Comparison of ENCODE assay signal across 8 cellular contexts in genomic region chrX:129759576-129760061, GRCh38. TPM values are rescaled to one million over a fixed set of nuclear protein-coding genes. Genes with fewer than 3 reads are reported as not detected.
DNase-seq lines count a peak whose midpoint lies in the region; ATAC-seq and TF ChIP-seq lines count a peak whose summit lies in the region.

No MANE protein-coding gene starts in this region.

- H3K4me1 ChIP-seq in spleen, result peaks cover 6 to 68% (median 52%) of the 10 kb centered on the region in 6 donors

- DNase-seq in ELR (ENCODE audit: low read depth) (peak; percentile 82), globus pallidus (ENCODE audit: low spot score) (peak; percentile 72), spleen (peak; percentile 85), SK-N-DZ (ENCODE audit: low spot score) (no peak), cortex of kidney (lab: John Stamatoyannopoulos, UW) (no peak), WTC11 (ENCODE audit: low spot score) (no peak)
- peak; percentile 52 for DNase-seq in activated T-helper 2 cell treated with anti-CD3 and anti-CD28 coated beads, Interferon-gamma antibody, Interleukin-2, Interleukin-4, amounts not matched to agents 10 μg/mL and 5 μg/mL and 100 μg/mL, durations not matched to agents 14 hours and 24 hours and 36 hours (ENCODE audit: low spot score)

- H3K4me3 ChIP-seq in spleen, result peak overlapping the region in 1 of 8 donors; percentile 38

- WGBS in spleen, 5 donors, result 6 to 47% (median 27%) methylated on average over 6 to 14 of the region's 14 CpGs

- no peaks in the 10 kb centered on the region for H3K27me3 Mint-ChIP-seq in activated T-helper 2 cell treated with anti-CD3 and anti-CD28 coated beads, Interferon-gamma antibody, Interleukin-2, Interleukin-4, amounts not matched to agents 10 μg/mL and 5 μg/mL and 100 μg/mL, durations not matched to agents 14 hours and 24 hours and 36 hours (ENCODE audit: low read depth)
- H3K27me3 Mint-ChIP-seq in WTC11 (ENCODE audit: low read depth), result no peaks in the 10 kb centered on the region; the same call in 1 of the 2 replicates

- POLR2A ChIA-PET in WTC11 (lab: Charles Lee), result no interaction called here

- TF ChIP-seq CTCF in spleen (IDR thresholded peaks at IDR 0.05 in 8 of 11, conservative IDR thresholded peaks at IDR 0.05 in 3 of 11), result peak in 4 of 11 experiments; percentile 15 to 35 (median 19)
- TF ChIP-seq CTCF in WTC11 (IDR thresholded peaks at IDR 0.05), result no peak

- H3K4me1 Mint-ChIP-seq in activated T-helper 2 cell treated with anti-CD3 and anti-CD28 coated beads, Interferon-gamma antibody, Interleukin-2, Interleukin-4, amounts not matched to agents 10 μg/mL and 5 μg/mL and 100 μg/mL, durations not matched to agents 14 hours and 24 hours and 36 hours (ENCODE audit: low read depth), result peaks cover 42% of the 10 kb centered on the region
- H3K4me1 Mint-ChIP-seq in WTC11, result peaks cover 10% of the 10 kb centered on the region

- peak overlapping the region; percentile 97 for H3K27ac ChIP-seq in KOPT-K1 (ENCODE audit: low read depth, low read length, poor library complexity, severe bottlenecking)
- peak overlapping the region; percentile 49 to 83 (median 70) for H3K27ac ChIP-seq in spleen

- ATAC-seq in WTC11, result no peak; the same call in 1 of the 2 replicates

- peak overlapping the region; percentile 86 for H3K27ac Mint-ChIP-seq in activated T-helper 2 cell treated with anti-CD3 and anti-CD28 coated beads, Interferon-gamma antibody, Interleukin-2, Interleukin-4, amounts not matched to agents 10 μg/mL and 5 μg/mL and 100 μg/mL, durations not matched to agents 14 hours and 24 hours and 36 hours
- H3K27ac Mint-ChIP-seq in WTC11, result no peak overlapping the region

- CTCF ChIA-PET in WTC11 (lab: Charles Lee), result interaction anchor here (1.1 kb wide), 1 partner anchor 159 kb away, joined by 4 read pairs; no protein-coding TSS in a partner anchor

- H3K36me3 ChIP-seq in KOPT-K1 (ENCODE audit: insufficient read depth, low read length) (peaks cover 36% of the 10 kb centered on the region), spleen (no peaks in the 10 kb centered on the region)

- intact Hi-C loops in activated T-helper 2 cell treated with anti-CD3 and anti-CD28 coated beads, Interferon-gamma antibody, Interleukin-2, Interleukin-4, amounts not matched to agents 10 μg/mL and 5 μg/mL and 100 μg/mL, durations not matched to agents 14 hours and 24 hours and 36 hours (cut with micrococcal nuclease), result loop anchor here (1.0 to 10.0 kb wide), 7 partner anchors 10 to 415 kb away; partner anchors contain the start of gene RAB33A
- intact Hi-C loops in spleen (cut with DNase I; ENCODE audit: low total_unique reads), result no loop called here

- no peaks in the 10 kb centered on the region for H3K27me3 ChIP-seq in spleen (replicated peaks in 1 of 7)

- no peaks in the 10 kb centered on the region for H3K36me3 Mint-ChIP-seq in activated T-helper 2 cell treated with anti-CD3 and anti-CD28 coated beads, Interferon-gamma antibody, Interleukin-2, Interleukin-4, amounts not matched to agents 10 μg/mL and 5 μg/mL and 100 μg/mL, durations not matched to agents 14 hours and 24 hours and 36 hours (ENCODE audit: low read depth)
- H3K36me3 Mint-ChIP-seq in WTC11, result no peaks in the 10 kb centered on the region

- no peak for TF ChIP-seq POLR2A in spleen (IDR thresholded peaks at IDR 0.05)

- H3K4me3 Mint-ChIP-seq in activated T-helper 2 cell treated with anti-CD3 and anti-CD28 coated beads, Interferon-gamma antibody, Interleukin-2, Interleukin-4, amounts not matched to agents 10 μg/mL and 5 μg/mL and 100 μg/mL, durations not matched to agents 14 hours and 24 hours and 36 hours (ENCODE audit: low read depth), result no peak overlapping the region
- no peak overlapping the region for H3K4me3 Mint-ChIP-seq in WTC11

- H3K9me3 ChIP-seq in KOPT-K1 (ENCODE audit: insufficient read depth, low read length, poor library complexity, severe bottlenecking) (no peaks in the 10 kb centered on the region), spleen (no peaks in the 10 kb centered on the region)

- no peaks in the 10 kb centered on the region for H3K9me3 Mint-ChIP-seq in activated T-helper 2 cell treated with anti-CD3 and anti-CD28 coated beads, Interferon-gamma antibody, Interleukin-2, Interleukin-4, amounts not matched to agents 10 μg/mL and 5 μg/mL and 100 μg/mL, durations not matched to agents 14 hours and 24 hours and 36 hours
- H3K9me3 Mint-ChIP-seq in WTC11, result no peaks in the 10 kb centered on the region

TF ChIP-seq in WTC11, 78 proteins besides CTCF, POLR2A, EP300 and RAD21:
- TF ChIP-seq GABPB1 (CRISPR knock-in tag; IDR thresholded peaks at IDR 0.05) (no peak), NR2C2 (CRISPR knock-in tag; IDR thresholded peaks at IDR 0.05) (no peak), ELF4 (CRISPR knock-in tag; IDR thresholded peaks at IDR 0.05; ENCODE audit: low read depth) (no peak), IRF2 (CRISPR knock-in tag; IDR thresholded peaks at IDR 0.05; ENCODE audit: borderline replicate concordance, low read depth) (no peak), ZMAT4 (CRISPR knock-in tag; IDR thresholded peaks at IDR 0.05) (no peak), TP53 (CRISPR knock-in tag; IDR thresholded peaks at IDR 0.05) (no peak), ZNF425 (CRISPR knock-in tag; conservative IDR thresholded peaks at IDR 0.05) (no peak), ATF3 (CRISPR knock-in tag; conservative IDR thresholded peaks at IDR 0.05) (no peak), RORB (CRISPR knock-in tag; IDR thresholded peaks at IDR 0.05) (no peak), CREM (CRISPR knock-in tag; IDR thresholded peaks at IDR 0.05) (no peak), ZBTB21 (CRISPR knock-in tag; IDR thresholded peaks at IDR 0.05; ENCODE audit: borderline replicate concordance) (no peak), ETV6 (CRISPR knock-in tag; IDR thresholded peaks at IDR 0.05) (no peak), RELA (CRISPR knock-in tag; IDR thresholded peaks at IDR 0.05; ENCODE audit: borderline replicate concordance) (no peak)
TF ChIP-seq in WTC11: peak in this region for 0.

RNA-seq across cellular contexts. Expression of gene SASH3, which starts 20.1 kb away (rescaled TPM):
- 89.8 and 102 TPM in 2 replicates for total RNA-seq in activated T-helper 2 cell treated with anti-CD3 and anti-CD28 coated beads, Interferon-gamma antibody, Interleukin-2, Interleukin-4, amounts not matched to agents 10 μg/mL and 5 μg/mL and 100 μg/mL, durations not matched to agents 14 hours and 24 hours and 36 hours
- total RNA-seq in spleen (100 to 1,000 TPM; 126 to 204 (median 147) TPM), WTC11 (2021) (0.22 to 0.57 TPM (median 0.25 TPM) in 3 replicates)
- polyA plus RNA-seq in spleen, result 100 to 1,000 TPM; 111 to 142 (median 138) TPM
- not detected in 2 replicates for polyA plus RNA-seq in SK-N-DZ (2014; cell fraction: cytosol; rRNA removed)
- not detected in 2 replicates for polyA plus RNA-seq in SK-N-DZ (2014; cell fraction: nucleus; rRNA removed)

RNA-seq across cellular contexts. Expression of gene XPNPEP2, which starts 20.8 kb away (rescaled TPM):
- total RNA-seq in activated T-helper 2 cell treated with anti-CD3 and anti-CD28 coated beads, Interferon-gamma antibody, Interleukin-2, Interleukin-4, amounts not matched to agents 10 μg/mL and 5 μg/mL and 100 μg/mL, durations not matched to agents 14 hours and 24 hours and 36 hours, result 0.11 and 0.16 TPM in 2 replicates
- total RNA-seq in spleen, result under 1 TPM; 0.09 to 0.74 (median 0.20) TPM
- under 1 TPM; 0.13 to 0.46 (median 0.22) TPM for polyA plus RNA-seq in spleen
- 0.02 and 1.1 TPM in 2 replicates for polyA plus RNA-seq in SK-N-DZ (2014; cell fraction: cytosol; rRNA removed)
- polyA plus RNA-seq in SK-N-DZ (2014; cell fraction: nucleus; rRNA removed), result not detected in 2 replicates
- total RNA-seq in WTC11 (2021), result 0.05 to 0.11 TPM (median 0.07 TPM) in 3 replicates

Comparison
In these comparisons a context has a peak if more than half of its experiments do, and no peak if none do; other contexts are left out.
1. DNase-seq: peak in ELR (single experiment), activated T-helper 2 cell treated with anti-CD3 and anti-CD28 coated beads, Interferon-gamma antibody, Interleukin-2, Interleukin-4, amounts not matched to agents 10 μg/mL and 5 μg/mL and 100 μg/mL, durations not matched to agents 14 hours and 24 hours and 36 hours (single experiment), globus pallidus (single experiment) and spleen (single experiment); none in SK-N-DZ (single experiment), cortex of kidney (single experiment) and WTC11 (single experiment).
2. RNA of gene SASH3, which starts 20.1 kb away (total RNA-seq): 126 to 204 TPM in spleen and 89.8 to 102 TPM in activated T-helper 2 cell treated with anti-CD3 and anti-CD28 coated beads, Interferon-gamma antibody, Interleukin-2, Interleukin-4, amounts not matched to agents 10 μg/mL and 5 μg/mL and 100 μg/mL, durations not matched to agents 14 hours and 24 hours and 36 hours; 0.22 to 0.57 TPM in WTC11; every median in the first group is over 10 times any median in the second.